In genomic region chr15:38563723-38564519, GRCh38 we compare ENCODE assay signal across 8 cellular contexts. TPM values are rescaled to one million over a fixed set of nuclear protein-coding genes. Genes with fewer than 3 reads are reported as not detected.
DNase-seq lines count a peak whose midpoint lies in the region; FAIRE-seq and TF ChIP-seq lines count a peak whose summit lies in the region.

No MANE protein-coding gene starts in this region.

- WGBS in GM23248 (ENCODE audit: low coverage in 1 of 2, low lambda C conversion rate in 2 of 2, missing lambda C conversion rate in 2 of 2), 2 experiments, result 27 to 29% methylated on average over 20 to 21 of the region's 59 CpGs

- H3K4me3 ChIP-seq in GM23248, result peak overlapping the region; percentile 68
- peak overlapping the region; percentile 57 for H3K4me3 ChIP-seq in WI38 (ENCODE audit: low read depth, low read length)
- H3K4me3 ChIP-seq in bronchial epithelial cell (ENCODE audit: low read depth, low read length), result peak overlapping the region; percentile 37
- peak overlapping the region; percentile 53 for H3K4me3 ChIP-seq in kidney epithelial cell (ENCODE audit: low read depth, low read length)

- no peak overlapping the region for H3K27ac ChIP-seq in GM23248

- in situ Hi-C loops in GM23248 (cut with MboI), result no loop called here

- 0 out of 2 replicates have a peak, but pooled peaks cover 8% of the 10 kb centered on the region for H3K27me3 ChIP-seq in GM23248 (replicated peaks; ENCODE audit: insufficient read depth)
- H3K27me3 ChIP-seq in bronchial epithelial cell (ENCODE audit: control insufficient read depth, insufficient read depth, low read length), result peaks cover 14% of the 10 kb centered on the region
- peaks cover 9% of the 10 kb centered on the region for H3K27me3 ChIP-seq in kidney epithelial cell (ENCODE audit: control insufficient read depth, insufficient read depth, low read length)

- POLR2A ChIA-PET in GM10248 (lab: Yijun Ruan, JAX), result interaction anchor here (0.5 to 1.8 kb wide), 9 partner anchors 17 to 126 kb away, joined by 3 to 6 read pairs (median 4); no protein-coding TSS in a partner anchor

- peak; percentile 97 for TF ChIP-seq CTCF in GM10248 (IDR thresholded peaks at IDR 0.05; ENCODE audit: control extremely low read depth, extremely low read depth, low read depth, missing control alignments)
- TF ChIP-seq CTCF in WI38 (IDR thresholded peaks at IDR 0.05; ENCODE audit: low read depth, low read length), result peak; percentile 73
- peak; percentile 94 for TF ChIP-seq CTCF in bronchial epithelial cell (IDR thresholded peaks at IDR 0.05; ENCODE audit: insufficient read depth, low read length, severe bottlenecking)
- TF ChIP-seq CTCF in kidney epithelial cell (IDR thresholded peaks at IDR 0.05; ENCODE audit: insufficient read depth, low read length, poor library complexity, severe bottlenecking), result peak; percentile 83

- 0 out of 2 replicates have a peak, but pooled peaks cover 4% of the 10 kb centered on the region for H3F3A ChIP-seq in GM23248 (ENCODE audit: insufficient read depth)

- H3K9me3 ChIP-seq in GM23248 (ENCODE audit: low read depth), result no peaks in the 10 kb centered on the region

- no peaks in the 10 kb centered on the region for H3K79me2 ChIP-seq in GM23248 (ENCODE audit: insufficient read depth)

- H2AFZ ChIP-seq in GM23248, result peak overlapping the region; percentile 74

- DNase-seq in GM10248 (ENCODE audit: extremely low spot score) (peak; percentile 83), GM23248 (peak; percentile 68), LHCN-M2 (ENCODE audit: low read depth) (peak; percentile 21), bronchial epithelial cell (ENCODE audit: low read depth) (peak; percentile 15), kidney epithelial cell (ENCODE audit: low read depth) (no peak), epidermal melanocyte (ENCODE audit: insufficient read length, low spot score) (no peak)
- peak; percentile 75 to 84 (median 80) for DNase-seq in stimulated activated CD4-positive, alpha-beta T cell treated with anti-CD3 and anti-CD28 coated beads, Interleukin-1b, Interleukin-23, amount 100 ng/mL, for 24 hours (ENCODE audit: low read depth in 4 of 4, low spot score in 1 of 4)

- H3K9ac ChIP-seq in GM23248, result no peak overlapping the region

- peak overlapping the region; percentile 71 for H3K4me2 ChIP-seq in GM23248 (ENCODE audit: unreplicated experiment)

- CTCF ChIA-PET in GM10248 (lab: Yijun Ruan, JAX), result interaction anchor here (0.8 to 8.5 kb wide), 65 partner anchors 10 to 478 kb away, joined by 3 to 179 read pairs (median 8); partner anchors contain the start of gene FAM98B

- no peaks in the 10 kb centered on the region for H4K20me1 ChIP-seq in GM23248 (ENCODE audit: insufficient read depth)

- peaks cover 9% of the 10 kb centered on the region for H3K4me1 ChIP-seq in GM23248 (ENCODE audit: insufficient read depth)

- no peaks in the 10 kb centered on the region for H3K9me2 ChIP-seq in GM23248 (ENCODE audit: insufficient read depth)

- H3K36me3 ChIP-seq in GM23248 (ENCODE audit: low read depth) (no peaks in the 10 kb centered on the region), bronchial epithelial cell (ENCODE audit: control insufficient read depth, insufficient read depth, low read length) (no peaks in the 10 kb centered on the region), kidney epithelial cell (ENCODE audit: control insufficient read depth, insufficient read depth, low read length) (no peaks in the 10 kb centered on the region)

- no peak for FAIRE-seq in bronchial epithelial cell (lab: Jason Lieb, UNC)

RNA-seq across cellular contexts. Expression of gene RASGRP1, which starts 0.7 kb away (rescaled TPM):
- total RNA-seq in GM23248 (2014; rRNA removed; shearing (Covaris generic)), result 1.5 and 3.0 TPM in 2 replicates
- polyA plus RNA-seq in GM23248 (2016; fragmentation: Nextera tagmentation; extraction: Ambion mirVana), result 0.58 and 0.96 TPM in 2 replicates
- not detected in 2 replicates for total RNA-seq in LHCN-M2 (2014; rRNA removed)
- polyA plus RNA-seq in LHCN-M2 (2012), result 0.04 TPM
- under 0.01 and 0.64 TPM in 2 replicates for total RNA-seq in bronchial epithelial cell
- total RNA-seq in kidney epithelial cell, result 3.1 TPM in 2 replicates

Comparison
In these comparisons a context has a peak if more than half of its experiments do, and no peak if none do; other contexts are left out.
1. DNase-seq: peak in GM10248 (single experiment), GM23248 (single experiment), LHCN-M2 (single experiment), bronchial epithelial cell (single experiment) and stimulated activated CD4-positive, alpha-beta T cell treated with anti-CD3 and anti-CD28 coated beads, Interleukin-1b, Interleukin-23, amount 100 ng/mL, for 24 hours (4 of 4); none in kidney epithelial cell (single experiment) and epidermal melanocyte (single experiment).
2. Peak in every context shown above with its lines, with median percentiles within 50 percentile points of each other: CTCF ChIP-seq and H3K4me3 ChIP-seq.